Comparison of ENCODE assay signal across 23 cellular contexts in the genomic region with DNA sequence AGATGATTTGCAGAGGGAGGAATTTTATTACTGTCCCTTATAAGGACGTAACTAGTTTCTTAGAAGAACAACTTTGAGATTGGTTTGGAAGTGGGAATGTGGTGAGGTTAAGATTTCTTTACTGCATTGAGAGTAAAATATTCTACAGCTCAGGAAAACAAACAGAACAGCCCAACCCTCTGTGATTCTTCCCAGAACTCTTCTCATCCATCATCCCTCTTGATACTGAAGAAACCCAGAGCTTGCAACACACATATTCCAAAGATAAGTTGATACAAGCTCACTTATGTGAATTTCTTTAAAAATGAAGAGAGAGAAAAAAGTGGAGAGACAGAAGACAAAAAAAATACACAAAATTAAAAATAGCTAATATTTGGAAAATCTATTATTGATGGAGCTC.
DNase-seq lines count a peak whose midpoint lies in the region; ATAC-seq and TF ChIP-seq lines count a peak whose summit lies in the region.
"Had no signal": no experiment of that assay in that cellular context is flagged by ENCODE, and none has a peak within 500 bp of the region (broad histone marks: within the 10 kb centered on the region; RNA-seq: fewer than 3 reads in every experiment).

No MANE protein-coding gene starts in this region.

- TF ChIP-seq CTCF in SK-N-SH (IDR thresholded peaks at IDR 0.05) (no peak), astrocyte of the spinal cord (IDR thresholded peaks at IDR 0.05; ENCODE audit: low read depth, low read length) (no peak), fibroblast of the aortic adventitia (IDR thresholded peaks at IDR 0.05; ENCODE audit: insufficient read depth, low read length) (no peak), osteocyte (IDR thresholded peaks at IDR 0.05) (no peak)

- H3K9me3 ChIP-seq in SK-N-SH = no peaks in the 10 kb centered on the region
- H3K9me3 ChIP-seq: BE2C had no signal

- POLR2A ChIA-PET in SK-N-SH (lab: Yijun Ruan, JAX) = no interaction called here

- H3K9me2 ChIP-seq in SK-N-SH = no peaks in the 10 kb centered on the region

- no peaks in the 10 kb centered on the region for H3K36me3 ChIP-seq in SK-N-SH (replicated peaks in 1 of 2; ENCODE audit: control insufficient read depth in 1 of 2, insufficient read depth in 2 of 2, low read length in 1 of 2)
- H3K36me3 ChIP-seq: BE2C had no signal

- peaks cover 17% of the 10 kb centered on the region for H3F3A ChIP-seq in SK-N-SH (replicated peaks; ENCODE audit: insufficient read depth)

- H3K36me3 Mint-ChIP-seq in osteocyte (ENCODE audit: unreplicated experiment) = no peaks in the 10 kb centered on the region
- H3K36me3 Mint-ChIP-seq: CD14-positive monocyte had no signal

- WGBS in SK-N-SH (ENCODE audit: low lambda C conversion rate) = 96% methylated on average over 1 of the region's 1 CpG

- CTCF ChIA-PET in SK-N-SH (lab: Yijun Ruan, JAX) = interaction anchor here (1.2 kb wide), 2 partner anchors 21 to 342 kb away, joined by 3 to 5 read pairs; no protein-coding TSS in a partner anchor

- ATAC-seq in SK-N-SH treated with all-trans-retinoic acid at 6 μM for 48 hours (no peak), left colon (no peak)
- ATAC-seq: HepG2 had no signal

- no peaks in the 10 kb centered on the region for H3K27me3 Mint-ChIP-seq in osteocyte (ENCODE audit: unreplicated experiment)

- intact Hi-C loops in left colon (cut with DNase I, micrococcal nuclease) = no loop called here

- H3K4me3 Mint-ChIP-seq in osteocyte (ENCODE audit: unreplicated experiment) = no peak overlapping the region
- H3K4me3 Mint-ChIP-seq: CD14-positive monocyte; CD8-positive, alpha-beta memory T cell had no signal

- H2AFZ ChIP-seq in SK-N-SH (ENCODE audit: low read depth) = no peak overlapping the region

- H3K9me3 Mint-ChIP-seq in osteocyte (ENCODE audit: unreplicated experiment) = no peaks in the 10 kb centered on the region
- H3K9me3 Mint-ChIP-seq: CD8-positive, alpha-beta memory T cell had no signal

- H3K4me3 ChIP-seq in SK-N-SH (ENCODE audit: low read depth in 2 of 2, low read length in 1 of 2) = no peak overlapping the region
- H3K4me3 ChIP-seq in astrocyte of the spinal cord (ENCODE audit: low read depth, low read length) = no peak overlapping the region
- no peak overlapping the region for H3K4me3 ChIP-seq in fibroblast of the aortic adventitia (ENCODE audit: low read depth, low read length)
- H3K4me3 ChIP-seq: K562 had no signal

- H4K20me1 ChIP-seq in SK-N-SH (ENCODE audit: insufficient read depth) = no peaks in the 10 kb centered on the region

- no peak overlapping the region for H3K4me2 ChIP-seq in SK-N-SH

- no peak for TF ChIP-seq RAD21 in SK-N-SH (IDR thresholded peaks at IDR 0.05; ENCODE audit: low read length)

- DNase-seq in SK-N-SH (no peak), astrocyte of the spinal cord (ENCODE audit: low read depth, low spot score) (peak; percentile 45), fibroblast of the aortic adventitia (ENCODE audit: low read depth) (peak; percentile 92), osteocyte (ENCODE audit: extremely low spot score, unreplicated experiment) (no peak), SHP77 (lab: John Stamatoyannopoulos, UW) (no peak), left colon (no peak), putamen (ENCODE audit: low spot score) (no peak)
- DNase-seq: BE2C; CD8-positive, alpha-beta memory T cell; DMS79 treated with DMSO at 0.1 percent for 48 hours; H7; Kasumi-1; NCI-H1105 treated with DMSO at 0.1 percent for 48 hours; NCI-H2029; NCI-H446 treated with DMSO at 0.1 percent for 48 hours; NCI-H526 treated with DMSO at 0.1 percent for 48 hours; SHP77 treated with DMSO at 0.1 percent for 48 hours had no signal

- no peaks in the 10 kb centered on the region for H3K79me2 ChIP-seq in SK-N-SH (ENCODE audit: insufficient read depth)

- H3K9ac ChIP-seq in SK-N-SH = no peak overlapping the region

- H3K27me3 ChIP-seq in SK-N-SH (ENCODE audit: insufficient read depth) = no peaks in the 10 kb centered on the region
- H3K27me3 ChIP-seq: BE2C had no signal

- H3K27ac ChIP-seq in SK-N-SH (ENCODE audit: low read depth in 2 of 2, low read length in 1 of 2) = no peak overlapping the region
- H3K27ac ChIP-seq: 22Rv1, RWPE1 had no signal

- H3K27ac Mint-ChIP-seq in osteocyte (ENCODE audit: unreplicated experiment) = peak overlapping the region; percentile 15
- H3K27ac Mint-ChIP-seq: CD14-positive monocyte had no signal

- no peak for TF ChIP-seq EP300 in SK-N-SH (IDR thresholded peaks at IDR 0.05; ENCODE audit: borderline replicate concordance in 1 of 2, low read depth in 1 of 2, low read length in 1 of 2)

- peaks cover 46% of the 10 kb centered on the region for H3K4me1 Mint-ChIP-seq in osteocyte (ENCODE audit: unreplicated experiment)
- H3K4me1 Mint-ChIP-seq: CD14-positive monocyte; CD8-positive, alpha-beta memory T cell had no signal

- in situ Hi-C loops in astrocyte of the spinal cord (cut with HindIII; ENCODE audit: low sequenced_read_pairs) = no loop called here

- peaks cover 0 to 13% of the 10 kb centered on the region in 2 experiments; a peak in 1 of 4 replicates for H3K4me1 ChIP-seq in SK-N-SH (ENCODE audit: control insufficient read depth in 1 of 2, insufficient read depth in 2 of 2, low read depth in 1 of 2, low read length in 1 of 2)
- H3K4me1 ChIP-seq: BE2C had no signal

TF ChIP-seq in SK-N-SH, 30 proteins besides CTCF, POLR2A, EP300 and RAD21:
- TF ChIP-seq RCOR1 (IDR thresholded peaks at IDR 0.05; ENCODE audit: low read length) (no peak), TCF12 (IDR thresholded peaks at IDR 0.05) (peak; percentile 39)
- TF ChIP-seq, protein P1, sequence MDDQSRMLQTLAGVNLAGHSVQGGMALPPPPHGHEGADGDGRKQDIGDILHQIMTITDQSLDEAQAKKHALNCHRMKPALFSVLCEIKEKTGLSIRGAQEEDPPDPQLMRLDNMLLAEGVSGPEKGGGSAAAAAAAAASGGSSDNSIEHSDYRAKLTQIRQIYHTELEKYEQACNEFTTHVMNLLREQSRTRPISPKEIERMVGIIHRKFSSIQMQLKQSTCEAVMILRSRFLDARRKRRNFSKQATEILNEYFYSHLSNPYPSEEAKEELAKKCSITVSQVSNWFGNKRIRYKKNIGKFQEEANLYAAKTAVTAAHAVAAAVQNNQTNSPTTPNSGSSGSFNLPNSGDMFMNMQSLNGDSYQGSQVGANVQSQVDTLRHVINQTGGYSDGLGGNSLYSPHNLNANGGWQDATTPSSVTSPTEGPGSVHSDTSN (IDR thresholded peaks at IDR 0.05) = peak; percentile 19; the same call in 1 of the 2 replicates
TF ChIP-seq in SK-N-SH: peak in this region for 2.

TF ChIP-seq in SK-N-SH treated with all-trans-retinoic acid at 6 μM for 48 hours, 23 proteins besides CTCF, POLR2A, EP300 and RAD21 (continues in another document):
- no peak for TF ChIP-seq BACH2 (CRISPR knock-in tag; IDR thresholded peaks at IDR 0.05; ENCODE audit: borderline replicate concordance)
- no peak for TF ChIP-seq PPARA (CRISPR knock-in tag; IDR thresholded peaks at IDR 0.05; ENCODE audit: borderline replicate concordance)
- TF ChIP-seq RARB (CRISPR knock-in tag; IDR thresholded peaks at IDR 0.05) = no peak
- TF ChIP-seq, protein P2, sequence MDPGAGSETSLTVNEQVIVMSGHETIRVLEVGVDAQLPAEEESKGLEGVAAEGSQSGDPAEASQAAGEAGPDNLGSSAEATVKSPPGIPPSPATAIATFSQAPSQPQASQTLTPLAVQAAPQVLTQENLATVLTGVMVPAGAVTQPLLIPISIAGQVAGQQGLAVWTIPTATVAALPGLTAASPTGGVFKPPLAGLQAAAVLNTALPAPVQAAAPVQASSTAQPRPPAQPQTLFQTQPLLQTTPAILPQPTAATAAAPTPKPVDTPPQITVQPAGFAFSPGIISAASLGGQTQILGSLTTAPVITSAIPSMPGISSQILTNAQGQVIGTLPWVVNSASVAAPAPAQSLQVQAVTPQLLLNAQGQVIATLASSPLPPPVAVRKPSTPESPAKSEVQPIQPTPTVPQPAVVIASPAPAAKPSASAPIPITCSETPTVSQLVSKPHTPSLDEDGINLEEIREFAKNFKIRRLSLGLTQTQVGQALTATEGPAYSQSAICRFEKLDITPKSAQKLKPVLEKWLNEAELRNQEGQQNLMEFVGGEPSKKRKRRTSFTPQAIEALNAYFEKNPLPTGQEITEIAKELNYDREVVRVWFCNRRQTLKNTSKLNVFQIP (CRISPR knock-in tag; IDR thresholded peaks at IDR 0.05; ENCODE audit: borderline replicate concordance, low read depth) = no peak
- TF ChIP-seq CSDC2 (CRISPR knock-in tag; IDR thresholded peaks at IDR 0.05) = no peak
- TF ChIP-seq, protein P3, sequence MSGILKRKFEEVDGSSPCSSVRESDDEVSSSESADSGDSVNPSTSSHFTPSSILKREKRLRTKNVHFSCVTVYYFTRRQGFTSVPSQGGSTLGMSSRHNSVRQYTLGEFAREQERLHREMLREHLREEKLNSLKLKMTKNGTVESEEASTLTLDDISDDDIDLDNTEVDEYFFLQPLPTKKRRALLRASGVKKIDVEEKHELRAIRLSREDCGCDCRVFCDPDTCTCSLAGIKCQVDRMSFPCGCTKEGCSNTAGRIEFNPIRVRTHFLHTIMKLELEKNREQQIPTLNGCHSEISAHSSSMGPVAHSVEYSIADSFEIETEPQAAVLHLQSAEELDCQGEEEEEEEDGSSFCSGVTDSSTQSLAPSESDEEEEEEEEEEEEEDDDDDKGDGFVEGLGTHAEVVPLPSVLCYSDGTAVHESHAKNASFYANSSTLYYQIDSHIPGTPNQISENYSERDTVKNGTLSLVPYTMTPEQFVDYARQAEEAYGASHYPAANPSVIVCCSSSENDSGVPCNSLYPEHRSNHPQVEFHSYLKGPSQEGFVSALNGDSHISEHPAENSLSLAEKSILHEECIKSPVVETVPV (CRISPR knock-in tag; IDR thresholded peaks at IDR 0.05) = no peak
- TF ChIP-seq, protein P4, sequence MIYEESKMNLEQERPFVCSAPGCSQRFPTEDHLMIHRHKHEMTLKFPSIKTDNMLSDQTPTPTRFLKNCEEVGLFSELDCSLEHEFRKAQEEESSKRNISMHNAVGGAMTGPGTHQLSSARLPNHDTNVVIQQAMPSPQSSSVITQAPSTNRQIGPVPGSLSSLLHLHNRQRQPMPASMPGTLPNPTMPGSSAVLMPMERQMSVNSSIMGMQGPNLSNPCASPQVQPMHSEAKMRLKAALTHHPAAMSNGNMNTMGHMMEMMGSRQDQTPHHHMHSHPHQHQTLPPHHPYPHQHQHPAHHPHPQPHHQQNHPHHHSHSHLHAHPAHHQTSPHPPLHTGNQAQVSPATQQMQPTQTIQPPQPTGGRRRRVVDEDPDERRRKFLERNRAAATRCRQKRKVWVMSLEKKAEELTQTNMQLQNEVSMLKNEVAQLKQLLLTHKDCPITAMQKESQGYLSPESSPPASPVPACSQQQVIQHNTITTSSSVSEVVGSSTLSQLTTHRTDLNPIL (CRISPR knock-in tag; IDR thresholded peaks at IDR 0.05; ENCODE audit: low read depth) = no peak
- no peak for TF ChIP-seq ZFP30 (CRISPR knock-in tag; IDR thresholded peaks at IDR 0.05)
- TF ChIP-seq ESRRG (CRISPR knock-in tag; IDR thresholded peaks at IDR 0.05) = no peak
- no peak for TF ChIP-seq ZNF8 (CRISPR knock-in tag; IDR thresholded peaks at IDR 0.05)
- TF ChIP-seq ARNTL (CRISPR knock-in tag; IDR thresholded peaks at IDR 0.05; ENCODE audit: borderline replicate concordance, low read depth) = no peak
- no peak for TF ChIP-seq TOX (CRISPR knock-in tag; IDR thresholded peaks at IDR 0.05; ENCODE audit: borderline replicate concordance)
- TF ChIP-seq ISL1 (CRISPR knock-in tag; IDR thresholded peaks at IDR 0.05) = no peak

Comparison
In these comparisons a context has a peak if more than half of its experiments do, and no peak if none do; other contexts are left out.
1. DNase-seq: peak in astrocyte of the spinal cord (single experiment) and fibroblast of the aortic adventitia (single experiment); none in SK-N-SH (single experiment), osteocyte (single experiment), SHP77 (0 of 2), left colon (0 of 2) and putamen (single experiment).